27 cellular contexts compared by ENCODE assay signal in the genomic region with DNA sequence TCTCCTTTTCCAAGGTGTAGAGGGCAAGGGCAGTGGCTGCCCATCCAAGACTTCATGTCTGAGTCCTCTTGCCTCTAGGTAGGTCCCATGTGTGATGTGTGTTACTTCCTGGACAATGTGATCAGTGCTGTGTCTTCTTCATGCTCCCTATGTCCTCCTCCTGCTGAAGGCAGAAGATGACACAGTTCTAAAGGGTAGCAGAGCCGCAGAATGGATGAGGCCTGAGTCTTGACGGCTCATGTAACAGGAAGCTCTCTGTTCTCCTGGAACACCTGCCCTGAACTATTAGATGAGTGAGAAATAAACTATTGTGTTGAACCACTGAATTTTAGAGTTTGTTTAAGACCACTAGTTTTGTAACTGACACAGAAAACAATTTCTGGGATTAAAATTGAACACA.
DNase-seq lines count a peak whose midpoint lies in the region; ATAC-seq and TF ChIP-seq lines count a peak whose summit lies in the region.
"Had no signal": no experiment of that assay in that cellular context is flagged by ENCODE, and none has a peak within 500 bp of the region (broad histone marks: within the 10 kb centered on the region; RNA-seq: fewer than 3 reads in every experiment).

No MANE protein-coding gene starts in this region.

- peak overlapping the region in 1 of 2 experiments; percentile 71 for H2BK12ac ChIP-seq in mesenchymal stem cell (ENCODE audit: low read length in 2 of 2)

- ATAC-seq in RWPE2 (ENCODE audit: low read depth) (no peak), HG02852 (IDR thresholded peaks at IDR 0.05; ENCODE audit: unreplicated experiment) (no peak), HG03135 (IDR thresholded peaks at IDR 0.05; ENCODE audit: unreplicated experiment) (no peak)
- ATAC-seq: body of pancreas, right cardiac atrium, WTC11 had no signal

- H3K4ac ChIP-seq in mesenchymal stem cell (ENCODE audit: low read depth in 1 of 2, low read length in 2 of 2), result peak overlapping the region in 1 of 2 experiments; percentile 41

- peak overlapping the region; percentile 23 for H2AK5ac ChIP-seq in mesenchymal stem cell (ENCODE audit: low read length, severe bottlenecking)

- H3K4me1 ChIP-seq in RWPE2 (ENCODE audit: insufficient read depth, poor library complexity, severe bottlenecking) (peaks cover 17% of the 10 kb centered on the region), mesenchymal stem cell (ENCODE audit: control insufficient read depth, insufficient read depth, low read depth, low read length) (no peaks in the 10 kb centered on the region), skeletal muscle tissue (ENCODE audit: control insufficient read depth in 3 of 3, insufficient read depth in 3 of 3, low read length in 3 of 3) (peaks cover 3 to 26% (median 22%) of the 10 kb centered on the region in 3 donors)
- H3K4me1 ChIP-seq: adrenal gland, body of pancreas, parathyroid adenoma, upper lobe of left lung had no signal

- H3K79me1 ChIP-seq in mesenchymal stem cell (replicated peaks; ENCODE audit: low read length, poor library complexity, severe bottlenecking), result no peaks in the 10 kb centered on the region

- H3K36me3 ChIP-seq in RWPE2 (ENCODE audit: low read depth) (no peaks in the 10 kb centered on the region), mesenchymal stem cell (ENCODE audit: control insufficient read depth in 1 of 2, insufficient read depth in 2 of 2, low read depth in 1 of 2, low read length in 2 of 2) (no peaks in the 10 kb centered on the region), skeletal muscle tissue (ENCODE audit: control insufficient read depth in 3 of 3, insufficient read depth in 3 of 3, low read length in 3 of 3) (no peaks in the 10 kb centered on the region)
- H3K36me3 ChIP-seq: adrenal gland, upper lobe of left lung had no signal

- peak overlapping the region in 1 of 2 experiments; percentile 1 for H3K18ac ChIP-seq in mesenchymal stem cell (ENCODE audit: low read depth in 1 of 2, low read length in 2 of 2)

- no peak overlapping the region for H2BK120ac ChIP-seq in mesenchymal stem cell (ENCODE audit: low read depth, low read length)

- H3K27ac ChIP-seq in RWPE2 (ENCODE audit: poor library complexity, severe bottlenecking), result peak overlapping the region; percentile 79
- no peak overlapping the region for H3K27ac ChIP-seq in mesenchymal stem cell (ENCODE audit: low read length, poor library complexity, severe bottlenecking)
- peak overlapping the region; percentile 62 for H3K27ac ChIP-seq in skeletal muscle tissue (ENCODE audit: low read depth, low read length)
- H3K27ac ChIP-seq: 22Rv1, adrenal gland, body of pancreas, C4-2B, GM23248, parathyroid adenoma, upper lobe of left lung had no signal

- DNase-seq in NCI-H1105 treated with DMSO at 0.1 percent for 48 hours (lab: John Stamatoyannopoulos, UW), result peak; percentile 21
- no peak for DNase-seq in NCI-H1105 (lab: John Stamatoyannopoulos, UW)
- no peak for DNase-seq in RWPE2 (ENCODE audit: low spot score)
- DNase-seq in mesenchymal stem cell, result no peak
- DNase-seq in HK-2 (ENCODE audit: unreplicated experiment), result no peak
- DNase-seq: activated CD4-positive, alpha-beta T cell treated with anti-CD3 and anti-CD28 coated beads, Interleukin-2, amount 10 ng/mL, durations not matched to agents 7 days and 5 days; activated naive CD4-positive, alpha-beta T cell treated with Interleukin-2 at 50 U/mL for 16 hours; activated T-cell treated with anti-CD3 and anti-CD28 coated beads, Interleukin-2, amount 50 U/mL, for 48 hours; adrenal gland; body of pancreas; Calu3; GM23248; head of caudate nucleus; Karpas-422; kidney; MV-4-11; right cardiac atrium; stimulated activated CD4-positive, alpha-beta T cell treated with anti-CD3 and anti-CD28 coated beads, Interleukin-4, amount 100 ng/mL, for 1 hour; T1000; upper lobe of left lung had no signal

- H3K9ac ChIP-seq in mesenchymal stem cell (ENCODE audit: low read length), result no peak overlapping the region
- no peak overlapping the region for H3K9ac ChIP-seq in skeletal muscle tissue (ENCODE audit: low read depth in 1 of 3, low read length in 3 of 3)
- H3K9ac ChIP-seq: GM23248, parathyroid adenoma had no signal

- H3K9me3 ChIP-seq in RWPE2 (ENCODE audit: severe bottlenecking), result no peaks in the 10 kb centered on the region
- H3K9me3 ChIP-seq in mesenchymal stem cell (ENCODE audit: control insufficient read depth, low read length), result no peaks in the 10 kb centered on the region
- no peaks in the 10 kb centered on the region for H3K9me3 ChIP-seq in skeletal muscle tissue (ENCODE audit: control insufficient read depth in 3 of 3, low read length in 3 of 3)
- H3K9me3 ChIP-seq: adrenal gland, body of pancreas, upper lobe of left lung had no signal

- TF ChIP-seq CTCF in RWPE2 (IDR thresholded peaks at IDR 0.05; ENCODE audit: poor library complexity, severe bottlenecking), result no peak

- no peak overlapping the region for H2AFZ ChIP-seq in mesenchymal stem cell (ENCODE audit: low read depth, low read length)
- H2AFZ ChIP-seq: GM23248, parathyroid adenoma had no signal

- H3K23ac ChIP-seq in mesenchymal stem cell (ENCODE audit: low read length in 2 of 2), result no peak overlapping the region

- H2BK5ac ChIP-seq in mesenchymal stem cell (ENCODE audit: low read depth, low read length, poor library complexity, severe bottlenecking), result no peak overlapping the region

- H3K4me2 ChIP-seq in mesenchymal stem cell (ENCODE audit: low read length, poor library complexity, severe bottlenecking), result no peak overlapping the region

- peak overlapping the region; percentile 2 for H4K91ac ChIP-seq in mesenchymal stem cell (ENCODE audit: low read length)

- H3K14ac ChIP-seq in mesenchymal stem cell (ENCODE audit: low read length in 2 of 2), result peak overlapping the region in 1 of 2 experiments; percentile 4

- no peak overlapping the region for H2BK15ac ChIP-seq in mesenchymal stem cell (ENCODE audit: low read depth, poor library complexity, severe bottlenecking)

- H3K27me3 ChIP-seq in RWPE2 (ENCODE audit: insufficient read depth, poor library complexity, severe bottlenecking) (no peaks in the 10 kb centered on the region), mesenchymal stem cell (ENCODE audit: control insufficient read depth in 1 of 2, insufficient read depth in 1 of 2, low read length in 2 of 2) (no peaks in the 10 kb centered on the region), skeletal muscle tissue (ENCODE audit: control insufficient read depth in 3 of 3, insufficient read depth in 3 of 3, low read length in 3 of 3) (no peaks in the 10 kb centered on the region)
- H3K27me3 ChIP-seq: adrenal gland, body of pancreas, upper lobe of left lung had no signal

- no peak overlapping the region for H4K8ac ChIP-seq in mesenchymal stem cell (ENCODE audit: low read length)

- 94% methylated on average over 2 of the region's 2 CpGs for WGBS in mesenchymal stem cell

- H3K4me3 ChIP-seq in RWPE2 (ENCODE audit: severe bottlenecking) (no peak overlapping the region), mesenchymal stem cell (ENCODE audit: insufficient read depth in 1 of 2, low read depth in 1 of 2, low read length in 2 of 2) (no peak overlapping the region), skeletal muscle tissue (ENCODE audit: low read length in 3 of 3) (no peak overlapping the region)
- H3K4me3 ChIP-seq: adrenal gland, body of pancreas, GM23248, upper lobe of left lung had no signal
